In the genomic region with DNA sequence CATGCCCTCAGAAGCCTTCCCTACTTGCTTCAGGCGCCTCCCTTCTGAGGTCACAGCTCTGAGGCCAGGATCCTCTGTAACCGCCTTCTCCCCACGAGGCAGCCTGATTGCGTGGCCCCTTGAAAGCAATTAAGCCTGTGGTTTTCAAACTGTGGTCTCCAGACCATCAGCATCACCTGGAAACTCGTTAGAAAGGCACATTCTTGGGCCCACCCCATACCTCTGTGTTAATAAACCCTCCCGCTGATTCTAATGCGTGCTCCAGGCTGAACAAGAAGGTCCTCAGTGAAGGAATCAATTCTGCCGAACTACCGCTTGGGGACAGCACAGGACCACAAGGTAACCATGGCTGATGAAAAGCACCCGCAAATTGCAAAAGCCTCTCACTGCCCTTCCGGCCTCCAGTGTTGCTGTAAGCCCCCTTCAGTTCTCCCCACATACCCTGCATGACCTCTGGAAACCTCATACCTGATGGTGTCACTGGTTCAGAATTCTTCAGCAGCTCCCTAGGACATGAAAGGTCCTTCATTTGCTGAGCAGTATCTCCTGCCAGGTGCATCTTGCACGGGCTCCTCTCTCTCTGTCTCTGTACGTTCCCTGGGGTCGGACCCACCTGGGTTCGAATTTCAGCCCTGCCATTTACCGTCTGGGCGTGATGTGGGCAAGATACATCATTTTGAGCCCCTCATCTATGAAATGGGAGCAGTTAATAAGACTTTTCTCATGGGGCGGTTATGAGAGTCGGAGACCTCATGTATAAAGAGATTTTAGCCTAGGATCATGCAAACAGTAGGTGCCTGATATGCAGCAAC, we compare ENCODE assay signal across 1 cellular context.
TF ChIP-seq lines count a peak whose summit lies in the region.

No MANE protein-coding gene starts in this region.

TF ChIP-seq in HepG2, 621 proteins besides CTCF, POLR2A, EP300 and RAD21 (continued from another document and continues in another):
- TF ChIP-seq, protein P1, sequence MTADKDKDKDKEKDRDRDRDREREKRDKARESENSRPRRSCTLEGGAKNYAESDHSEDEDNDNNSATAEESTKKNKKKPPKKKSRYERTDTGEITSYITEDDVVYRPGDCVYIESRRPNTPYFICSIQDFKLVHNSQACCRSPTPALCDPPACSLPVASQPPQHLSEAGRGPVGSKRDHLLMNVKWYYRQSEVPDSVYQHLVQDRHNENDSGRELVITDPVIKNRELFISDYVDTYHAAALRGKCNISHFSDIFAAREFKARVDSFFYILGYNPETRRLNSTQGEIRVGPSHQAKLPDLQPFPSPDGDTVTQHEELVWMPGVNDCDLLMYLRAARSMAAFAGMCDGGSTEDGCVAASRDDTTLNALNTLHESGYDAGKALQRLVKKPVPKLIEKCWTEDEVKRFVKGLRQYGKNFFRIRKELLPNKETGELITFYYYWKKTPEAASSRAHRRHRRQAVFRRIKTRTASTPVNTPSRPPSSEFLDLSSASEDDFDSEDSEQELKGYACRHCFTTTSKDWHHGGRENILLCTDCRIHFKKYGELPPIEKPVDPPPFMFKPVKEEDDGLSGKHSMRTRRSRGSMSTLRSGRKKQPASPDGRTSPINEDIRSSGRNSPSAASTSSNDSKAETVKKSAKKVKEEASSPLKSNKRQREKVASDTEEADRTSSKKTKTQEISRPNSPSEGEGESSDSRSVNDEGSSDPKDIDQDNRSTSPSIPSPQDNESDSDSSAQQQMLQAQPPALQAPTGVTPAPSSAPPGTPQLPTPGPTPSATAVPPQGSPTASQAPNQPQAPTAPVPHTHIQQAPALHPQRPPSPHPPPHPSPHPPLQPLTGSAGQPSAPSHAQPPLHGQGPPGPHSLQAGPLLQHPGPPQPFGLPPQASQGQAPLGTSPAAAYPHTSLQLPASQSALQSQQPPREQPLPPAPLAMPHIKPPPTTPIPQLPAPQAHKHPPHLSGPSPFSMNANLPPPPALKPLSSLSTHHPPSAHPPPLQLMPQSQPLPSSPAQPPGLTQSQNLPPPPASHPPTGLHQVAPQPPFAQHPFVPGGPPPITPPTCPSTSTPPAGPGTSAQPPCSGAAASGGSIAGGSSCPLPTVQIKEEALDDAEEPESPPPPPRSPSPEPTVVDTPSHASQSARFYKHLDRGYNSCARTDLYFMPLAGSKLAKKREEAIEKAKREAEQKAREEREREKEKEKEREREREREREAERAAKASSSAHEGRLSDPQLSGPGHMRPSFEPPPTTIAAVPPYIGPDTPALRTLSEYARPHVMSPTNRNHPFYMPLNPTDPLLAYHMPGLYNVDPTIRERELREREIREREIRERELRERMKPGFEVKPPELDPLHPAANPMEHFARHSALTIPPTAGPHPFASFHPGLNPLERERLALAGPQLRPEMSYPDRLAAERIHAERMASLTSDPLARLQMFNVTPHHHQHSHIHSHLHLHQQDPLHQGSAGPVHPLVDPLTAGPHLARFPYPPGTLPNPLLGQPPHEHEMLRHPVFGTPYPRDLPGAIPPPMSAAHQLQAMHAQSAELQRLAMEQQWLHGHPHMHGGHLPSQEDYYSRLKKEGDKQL (CRISPR knock-in tag; IDR thresholded peaks at IDR 0.05; ENCODE audit: low read depth) = peak; percentile 59; the same call in 1 of the 2 replicates
- TF ChIP-seq ZSCAN21 (CRISPR knock-in tag; IDR thresholded peaks at IDR 0.05; ENCODE audit: borderline replicate concordance) (peak; percentile 61; the same call in 1 of the 2 replicates), ATM (IDR thresholded peaks at IDR 0.05; ENCODE audit: borderline replicate concordance) (no peak), ZNF12 (CRISPR knock-in tag; IDR thresholded peaks at IDR 0.05) (peak; percentile 72; the same call in 1 of the 2 replicates), POLR2G (IDR thresholded peaks at IDR 0.05; ENCODE audit: low read depth, low read length) (no peak), ZBTB2 (CRISPR knock-in tag; IDR thresholded peaks at IDR 0.05; ENCODE audit: low read depth) (no peak), REXO4 (CRISPR knock-in tag; IDR thresholded peaks at IDR 0.05; ENCODE audit: borderline replicate concordance) (no peak), DNMT3B (CRISPR knock-in tag; conservative IDR thresholded peaks at IDR 0.05) (peak; percentile 54; the same call in 1 of the 2 replicates), ZNF703 (CRISPR knock-in tag; IDR thresholded peaks at IDR 0.05; ENCODE audit: borderline replicate concordance) (no peak), RBAK (CRISPR knock-in tag; IDR thresholded peaks at IDR 0.05) (no peak), HOXA5 (CRISPR knock-in tag; IDR thresholded peaks at IDR 0.05) (peak; percentile 85; the same call in 1 of the 2 replicates), YEATS2 (CRISPR knock-in tag; IDR thresholded peaks at IDR 0.05; ENCODE audit: borderline replicate concordance) (peak; percentile 79; the same call in 1 of the 2 replicates), RARG (CRISPR knock-in tag; IDR thresholded peaks at IDR 0.05; ENCODE audit: low read depth) (no peak), ZMYM2 (CRISPR knock-in tag; IDR thresholded peaks at IDR 0.05) (no peak), ARID5B (CRISPR knock-in tag; IDR thresholded peaks at IDR 0.05) (peak; percentile 84), MXD4 (CRISPR knock-in tag; IDR thresholded peaks at IDR 0.05) (peak; percentile 40; the same call in 1 of the 2 replicates), BRCA1 (CRISPR knock-in tag; IDR thresholded peaks at IDR 0.05) (peak; percentile 82; the same call in 1 of the 2 replicates), ATRX (CRISPR knock-in tag; IDR thresholded peaks at IDR 0.05; ENCODE audit: borderline replicate concordance) (peak; percentile 91; the same call in 1 of the 2 replicates), ZFP37 (CRISPR knock-in tag; IDR thresholded peaks at IDR 0.05; ENCODE audit: borderline replicate concordance) (0 out of 2 replicates have a peak, but pooled peaks have one; percentile 43), ZUFSP (CRISPR knock-in tag; IDR thresholded peaks at IDR 0.05; ENCODE audit: borderline replicate concordance) (no peak), ZFY (CRISPR knock-in tag; IDR thresholded peaks at IDR 0.05) (peak; percentile 55), SPEN (CRISPR knock-in tag; IDR thresholded peaks at IDR 0.05; ENCODE audit: low read depth) (no peak; the same call in 1 of the 2 replicates), ZNF776 (CRISPR knock-in tag; IDR thresholded peaks at IDR 0.05) (no peak), NR2F2 (IDR thresholded peaks at IDR 0.05; ENCODE audit: borderline replicate concordance, low read depth) (no peak), ARID4A (CRISPR knock-in tag; IDR thresholded peaks at IDR 0.05; ENCODE audit: borderline replicate concordance) (peak; percentile 78; the same call in 1 of the 2 replicates), ZNF552 (CRISPR knock-in tag; IDR thresholded peaks at IDR 0.05; ENCODE audit: borderline replicate concordance) (no peak), IRF9 (CRISPR knock-in tag; IDR thresholded peaks at IDR 0.05; ENCODE audit: borderline replicate concordance) (0 out of 2 replicates have a peak, but pooled peaks have one; percentile 46)
- TF ChIP-seq, protein P2, sequence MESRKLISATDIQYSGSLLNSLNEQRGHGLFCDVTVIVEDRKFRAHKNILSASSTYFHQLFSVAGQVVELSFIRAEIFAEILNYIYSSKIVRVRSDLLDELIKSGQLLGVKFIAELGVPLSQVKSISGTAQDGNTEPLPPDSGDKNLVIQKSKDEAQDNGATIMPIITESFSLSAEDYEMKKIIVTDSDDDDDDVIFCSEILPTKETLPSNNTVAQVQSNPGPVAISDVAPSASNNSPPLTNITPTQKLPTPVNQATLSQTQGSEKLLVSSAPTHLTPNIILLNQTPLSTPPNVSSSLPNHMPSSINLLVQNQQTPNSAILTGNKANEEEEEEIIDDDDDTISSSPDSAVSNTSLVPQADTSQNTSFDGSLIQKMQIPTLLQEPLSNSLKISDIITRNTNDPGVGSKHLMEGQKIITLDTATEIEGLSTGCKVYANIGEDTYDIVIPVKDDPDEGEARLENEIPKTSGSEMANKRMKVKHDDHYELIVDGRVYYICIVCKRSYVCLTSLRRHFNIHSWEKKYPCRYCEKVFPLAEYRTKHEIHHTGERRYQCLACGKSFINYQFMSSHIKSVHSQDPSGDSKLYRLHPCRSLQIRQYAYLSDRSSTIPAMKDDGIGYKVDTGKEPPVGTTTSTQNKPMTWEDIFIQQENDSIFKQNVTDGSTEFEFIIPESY (CRISPR knock-in tag; IDR thresholded peaks at IDR 0.05) = peak; percentile 84
